20 cellular contexts compared by ENCODE assay signal in genomic region chr3:167700926-167701325, GRCh38. TPM values are rescaled to one million over a fixed set of nuclear protein-coding genes. Genes with fewer than 3 reads are reported as not detected.
DNase-seq lines count a peak whose midpoint lies in the region; ATAC-seq and TF ChIP-seq lines count a peak whose summit lies in the region.
"Had no signal": no experiment of that assay in that cellular context is flagged by ENCODE, and none has a peak within 500 bp of the region (broad histone marks: within the 10 kb centered on the region; RNA-seq: fewer than 3 reads in every experiment).

No MANE protein-coding gene starts in this region.

- H3K9ac ChIP-seq in mammary epithelial cell (ENCODE audit: insufficient read depth, low read length): no peak overlapping the region

- POLR2A ChIA-PET in MCF 10A (lab: Yijun Ruan, JAX): no interaction called here

- H3K27me3 Mint-ChIP-seq in MCF 10A (ENCODE audit: insufficient read depth, unreplicated experiment) (no peaks in the 10 kb centered on the region), T-helper 17 cell (no peaks in the 10 kb centered on the region), progenitor cell of endocrine pancreas (no peaks in the 10 kb centered on the region)
- H3K27me3 Mint-ChIP-seq: CD8-positive, alpha-beta memory T cell had no signal

- H3K27me3 ChIP-seq in mammary epithelial cell (ENCODE audit: insufficient read depth, low read length): no peaks in the 10 kb centered on the region

- in situ Hi-C loops in mammary epithelial cell (cut with MboI; ENCODE audit: low sequenced_read_pairs in 2 of 2): no loop called here

- no peaks in the 10 kb centered on the region for H4K20me1 ChIP-seq in mammary epithelial cell (ENCODE audit: insufficient read depth, low read length)

- H2AFZ ChIP-seq in mammary epithelial cell (ENCODE audit: low read depth, low read length): no peak overlapping the region
- H2AFZ ChIP-seq: GM23338 had no signal

- peak; percentile 11 for DNase-seq in mammary epithelial cell
- no peak for DNase-seq in MCF 10A (ENCODE audit: unreplicated experiment)
- peak; percentile 86 for DNase-seq in COLO829 (ENCODE audit: low spot score)
- DNase-seq in T-helper 17 cell: no peak
- DNase-seq in foreskin melanocyte: peak; percentile 91
- no peak for DNase-seq in progenitor cell of endocrine pancreas (ENCODE audit: low spot score, unreplicated experiment)
- no peak for DNase-seq in stimulated activated naive CD8-positive, alpha-beta T cell treated with anti-CD3 and anti-CD28 coated beads, Interleukin-15, Interleukin-2, amounts not matched to agents 100 U/mL and 50 U/mL, for 24 hours
- no peak for DNase-seq in activated naive CD4-positive, alpha-beta T cell treated with anti-CD3 and anti-CD28 coated beads, Interleukin-2, amount 50 U/mL, for 72 hours (ENCODE audit: low spot score in 2 of 2)
- DNase-seq: C1 segment of cervical spinal cord; Calu3; CD8-positive, alpha-beta memory T cell; COR-L47; DMS53; DND-41; H9 had no signal

- TF ChIP-seq CTCF in mammary epithelial cell (conservative IDR thresholded peaks at IDR 0.05 in 1 of 2, IDR thresholded peaks at IDR 0.05 in 1 of 2; ENCODE audit: extremely low read depth in 1 of 2, insufficient read depth in 1 of 2, low read depth in 1 of 2, low read length in 2 of 2) (no peak), MCF 10A (IDR thresholded peaks at IDR 0.05; ENCODE audit: unreplicated experiment) (no peak), progenitor cell of endocrine pancreas (IDR thresholded peaks at IDR 0.05; ENCODE audit: unreplicated experiment) (no peak)

- H3K27ac ChIP-seq in mammary epithelial cell (ENCODE audit: insufficient read depth, low read depth, low read length): no peak overlapping the region

- H3K9me3 ChIP-seq in mammary epithelial cell (replicated peaks; ENCODE audit: insufficient read depth, low read length): no peaks in the 10 kb centered on the region
- no peaks in the 10 kb centered on the region for H3K9me3 ChIP-seq in T-helper 17 cell (ENCODE audit: control insufficient read depth, low read length, poor library complexity, severe bottlenecking)

- no peaks in the 10 kb centered on the region for H3K9me3 Mint-ChIP-seq in MCF 10A (ENCODE audit: unreplicated experiment)
- H3K9me3 Mint-ChIP-seq in progenitor cell of endocrine pancreas (ENCODE audit: low read depth): no peaks in the 10 kb centered on the region
- no peaks in the 10 kb centered on the region for H3K9me3 Mint-ChIP-seq in activated naive CD4-positive, alpha-beta T cell treated with anti-CD3 and anti-CD28 coated beads, Interleukin-2, amount 50 U/mL, for 72 hours
- H3K9me3 Mint-ChIP-seq: CD8-positive, alpha-beta memory T cell; GM23338; H9 had no signal

- no peak overlapping the region for H3K4me3 Mint-ChIP-seq in MCF 10A (ENCODE audit: unreplicated experiment)
- H3K4me3 Mint-ChIP-seq in T-helper 17 cell: no peak overlapping the region
- no peak overlapping the region for H3K4me3 Mint-ChIP-seq in progenitor cell of endocrine pancreas (ENCODE audit: low read depth)
- H3K4me3 Mint-ChIP-seq: CD8-positive, alpha-beta memory T cell; GM23338; H9 had no signal

- H3K27ac Mint-ChIP-seq in MCF 10A (ENCODE audit: low read depth, unreplicated experiment) (no peak overlapping the region), T-helper 17 cell (peak overlapping the region; percentile 19), progenitor cell of endocrine pancreas (no peak overlapping the region)
- peak overlapping the region in 1 of 2 donors; percentile 4 for H3K27ac Mint-ChIP-seq in activated naive CD4-positive, alpha-beta T cell treated with anti-CD3 and anti-CD28 coated beads, Interleukin-2, amount 50 U/mL, for 72 hours

- H3K4me2 ChIP-seq in mammary epithelial cell (ENCODE audit: insufficient read depth, low read depth, low read length): no peak overlapping the region
- H3K4me2 ChIP-seq: GM23338 had no signal

- peaks cover 20% of the 10 kb centered on the region for H3K36me3 ChIP-seq in mammary epithelial cell (ENCODE audit: insufficient read depth, low read length)

- BruUV-seq in mammary epithelial cell (replicated peaks; lab: Mats Ljungman, UMichigan): no TSS peak
- no TSS peak for BruUV-seq in MCF 10A (replicated peaks; lab: Mats Ljungman, UMichigan)

- intact Hi-C loops in mammary epithelial cell (cut with micrococcal nuclease): no loop called here
- intact Hi-C loops in MCF 10A (cut with micrococcal nuclease): no loop called here

- peaks cover 23% of the 10 kb centered on the region for H3K36me3 Mint-ChIP-seq in MCF 10A (ENCODE audit: insufficient read depth, unreplicated experiment)
- H3K36me3 Mint-ChIP-seq in T-helper 17 cell (ENCODE audit: low read depth): peaks cover 5% of the 10 kb centered on the region
- H3K36me3 Mint-ChIP-seq in progenitor cell of endocrine pancreas (ENCODE audit: insufficient read depth): peaks cover 9% of the 10 kb centered on the region
- peaks cover 4 to 5% of the 10 kb centered on the region in 2 donors for H3K36me3 Mint-ChIP-seq in activated naive CD4-positive, alpha-beta T cell treated with anti-CD3 and anti-CD28 coated beads, Interleukin-2, amount 50 U/mL, for 72 hours

- H3K4me3 ChIP-seq in mammary epithelial cell (replicated peaks in 1 of 3; ENCODE audit: insufficient read depth in 1 of 3, low read depth in 2 of 3, low read length in 3 of 3): no peak overlapping the region
- H3K4me3 ChIP-seq: GM23338 had no signal

- no peak for ATAC-seq in T-helper 17 cell
- ATAC-seq in stimulated activated naive CD8-positive, alpha-beta T cell treated with anti-CD3 and anti-CD28 coated beads, Interleukin-15, Interleukin-2, amounts not matched to agents 100 U/mL and 50 U/mL, for 24 hours: no peak
- ATAC-seq in activated naive CD4-positive, alpha-beta T cell treated with anti-CD3 and anti-CD28 coated beads, Interleukin-2, amount 50 U/mL, for 72 hours: no peak
- ATAC-seq: GM23338, HCT116 had no signal

- CTCF ChIA-PET in mammary epithelial cell (lab: Charles Lee; ENCODE audit: low non-redundant PET) (no interaction called here), MCF 10A (lab: Yijun Ruan, JAX) (interaction anchor here (0.6 to 1.5 kb wide), 2 partner anchors 11 to 166 kb away, joined by 3 to 5 read pairs; no protein-coding TSS in a partner anchor)

- H3K4me1 Mint-ChIP-seq in MCF 10A (ENCODE audit: insufficient read depth, unreplicated experiment): peaks cover 3% of the 10 kb centered on the region
- H3K4me1 Mint-ChIP-seq in T-helper 17 cell: peaks cover 8% of the 10 kb centered on the region
- H3K4me1 Mint-ChIP-seq in progenitor cell of endocrine pancreas (ENCODE audit: low read depth): peaks cover 18% of the 10 kb centered on the region

- peaks cover 41% of the 10 kb centered on the region for H3K79me2 ChIP-seq in mammary epithelial cell (ENCODE audit: insufficient read depth, low read length)

- 56% methylated on average over 2 of the region's 2 CpGs for WGBS in mammary epithelial cell (ENCODE audit: low coverage, missing lambda C conversion rate)

- dilution Hi-C loops in mammary epithelial cell (cut with HindIII; ENCODE audit: low sequenced_read_pairs): no loop called here

- H3K4me1 ChIP-seq in mammary epithelial cell (ENCODE audit: insufficient read depth, low read length): no peaks in the 10 kb centered on the region

RNA-seq across cellular contexts. Expression of gene PDCD10, which starts 33.8 kb away (rescaled TPM):
- total RNA-seq in mammary epithelial cell: 10 to 100 TPM; 70.8 to 76.1 TPM
- polyA plus RNA-seq in mammary epithelial cell: 62.4 TPM
- 27.5 TPM for polyA minus RNA-seq in mammary epithelial cell
- 62.9 and 63.3 TPM in 2 replicates for total RNA-seq in MCF 10A (2022)
- total RNA-seq in T-helper 17 cell: 10 to 100 TPM; 51.1 to 55.5 TPM
- total RNA-seq in progenitor cell of endocrine pancreas: 45.7 and 48.6 TPM in 2 replicates
- 10 to 100 TPM; 60.3 to 75.5 TPM for total RNA-seq in activated naive CD4-positive, alpha-beta T cell treated with anti-CD3 and anti-CD28 coated beads, Interleukin-2, amount 50 U/mL, for 72 hours

RNA-seq across cellular contexts. Expression of gene SERPINI1, which starts 34.6 kb away (rescaled TPM):
- total RNA-seq in mammary epithelial cell (1 to 10 TPM; 1.4 to 5.0 TPM), MCF 10A (2022) (2.5 and 2.6 TPM in 2 replicates), T-helper 17 cell (1 to 10 TPM; 2.8 to 3.6 TPM), progenitor cell of endocrine pancreas (10.7 and 11.7 TPM in 2 replicates)
- 1.8 TPM for polyA plus RNA-seq in mammary epithelial cell
- not detected for polyA minus RNA-seq in mammary epithelial cell
- total RNA-seq in activated naive CD4-positive, alpha-beta T cell treated with anti-CD3 and anti-CD28 coated beads, Interleukin-2, amount 50 U/mL, for 72 hours: 1 to 10 TPM; 1.4 TPM

RNA-seq across cellular contexts. Expression of gene WDR49, which starts 47.2 kb away (rescaled TPM):
- total RNA-seq in mammary epithelial cell (under 1 TPM; 0.16 to 0.67 TPM), MCF 10A (2022) (0.54 and 0.98 TPM in 2 replicates), T-helper 17 cell (under 1 TPM; 0.45 to 0.78 TPM), progenitor cell of endocrine pancreas (0.43 and 0.91 TPM in 2 replicates)
- not detected for polyA plus RNA-seq in mammary epithelial cell
- polyA minus RNA-seq in mammary epithelial cell: not detected
- total RNA-seq in activated naive CD4-positive, alpha-beta T cell treated with anti-CD3 and anti-CD28 coated beads, Interleukin-2, amount 50 U/mL, for 72 hours: 1 to 10 TPM in 1 of 2 donors, under 1 TPM in 1; 0.18 to 1.1 TPM
- total RNA-seq: A673, H4 had no signal
- polyA plus RNA-seq: BJ; CD8-positive, alpha-beta memory T cell had no signal

Comparison
In these comparisons a context has a peak if more than half of its experiments do, and no peak if none do; other contexts are left out.
1. DNase-seq: peak in mammary epithelial cell (single experiment), COLO829 (single experiment) and foreskin melanocyte (single experiment); none in MCF 10A (single experiment), T-helper 17 cell (0 of 3), progenitor cell of endocrine pancreas (single experiment), stimulated activated naive CD8-positive, alpha-beta T cell treated with anti-CD3 and anti-CD28 coated beads, Interleukin-15, Interleukin-2, amounts not matched to agents 100 U/mL and 50 U/mL, for 24 hours (single experiment) and activated naive CD4-positive, alpha-beta T cell treated with anti-CD3 and anti-CD28 coated beads, Interleukin-2, amount 50 U/mL, for 72 hours (0 of 2).